In genomic region chr2:62293490-62294212, GRCh38 we compare ENCODE assay signal across 8 cellular contexts.
DNase-seq lines count a peak whose midpoint lies in the region; TF ChIP-seq lines count a peak whose summit lies in the region.

No MANE protein-coding gene starts in this region.

- no peaks in the 10 kb centered on the region for H3K9me3 ChIP-seq in HUES64 (ENCODE audit: insufficient read depth, low read depth, low read length)
- no peaks in the 10 kb centered on the region for H3K9me3 ChIP-seq in thyroid gland

- H3K4me1 ChIP-seq in HUES64 (ENCODE audit: insufficient read depth, low read length): 0 out of 2 replicates have a peak, but pooled peaks cover 3% of the 10 kb centered on the region
- peaks cover 23 to 35% of the 10 kb centered on the region in 2 donors for H3K4me1 ChIP-seq in thyroid gland

- 51% methylated on average over 18 of the region's 18 CpGs for WGBS in HUES64
- WGBS in thyroid gland, 2 donors: 20 to 37% methylated on average over 13 to 17 of the region's 18 CpGs

- peak overlapping the region; percentile 59; the same call in 1 of the 2 replicates for H3K9ac ChIP-seq in HUES64 (ENCODE audit: low read depth, low read length)

- DNase-seq in astrocyte of the spinal cord (ENCODE audit: low read depth, low spot score): peak; percentile 41
- DNase-seq in kidney tubule cell (ENCODE audit: low spot score): peak; percentile 96
- peak; percentile 99 for DNase-seq in thyroid gland
- no peak for DNase-seq in stimulated activated naive CD4-positive, alpha-beta T cell (lab: John Stamatoyannopoulos, UW)
- no peak for DNase-seq in amniotic stem cell (lab: John Stamatoyannopoulos, UW)
- no peak for DNase-seq in 8988T

- H3K27me3 ChIP-seq in HUES64 (ENCODE audit: insufficient read depth, low read length) (no peaks in the 10 kb centered on the region), thyroid gland (no peaks in the 10 kb centered on the region)

- H3K4me3 ChIP-seq in HUES64 (ENCODE audit: low read length) (no peak overlapping the region), astrocyte of the spinal cord (ENCODE audit: low read depth, low read length) (no peak overlapping the region), thyroid gland (replicated peaks in 1 of 3) (no peak overlapping the region)

- intact Hi-C loops in thyroid gland (cut with DNase I): loop anchor here (5.0 to 10.0 kb wide), 3 partner anchors 99 to 291 kb away; partner anchors contain the start of gene B3GNT2

- TF ChIP-seq CTCF in astrocyte of the spinal cord (IDR thresholded peaks at IDR 0.05; ENCODE audit: low read depth, low read length) (no peak), thyroid gland (IDR thresholded peaks at IDR 0.05) (no peak)

- in situ Hi-C loops in astrocyte of the spinal cord (cut with HindIII; ENCODE audit: low sequenced_read_pairs): no loop called here

- TF ChIP-seq POLR2A in GM19193 (IDR thresholded peaks at IDR 0.05; ENCODE audit: extremely low read depth, insufficient read depth, insufficient read length) (peak; percentile 11), thyroid gland (IDR thresholded peaks at IDR 0.05) (peak in 1 of 2 donors; percentile 37)

- H3K36me3 ChIP-seq in HUES64 (ENCODE audit: insufficient read depth, low read length) (no peaks in the 10 kb centered on the region), thyroid gland (no peaks in the 10 kb centered on the region)

- peak overlapping the region; percentile 78 for H3K27ac ChIP-seq in HUES64 (ENCODE audit: low read depth, low read length)
- H3K27ac ChIP-seq in thyroid gland: peak overlapping the region; percentile 90 to 98 (median 93)

Comparison
In these comparisons a context has a peak if more than half of its experiments do, and no peak if none do; other contexts are left out.
1. DNase-seq: peak in astrocyte of the spinal cord (single experiment), kidney tubule cell (single experiment) and thyroid gland (2 of 2); none in stimulated activated naive CD4-positive, alpha-beta T cell (0 of 6), amniotic stem cell (single experiment) and 8988T (single experiment).